In the genomic region with DNA sequence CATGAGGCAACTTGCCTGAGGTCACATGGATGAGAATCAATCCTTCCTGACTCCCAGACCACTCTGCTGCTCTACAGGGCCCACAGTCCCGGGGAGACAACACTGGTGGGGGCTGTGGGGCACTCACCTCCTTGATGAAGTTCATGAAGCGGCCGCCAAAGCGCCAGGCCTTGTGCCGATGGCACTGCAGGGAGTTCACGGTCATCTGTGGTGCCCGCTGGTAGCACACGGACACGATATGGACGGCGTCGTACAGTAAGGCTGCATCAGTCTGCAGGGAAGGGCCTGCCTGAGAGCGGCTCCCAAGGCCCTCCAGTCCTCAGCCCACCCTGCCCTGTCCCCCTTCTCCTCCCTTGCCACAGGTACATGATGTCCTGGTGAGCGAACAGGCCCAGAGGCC, we compare ENCODE assay signal across 2 cellular contexts.
A peak's percentile ranks its signal among the peaks of the same experiment; 100 is the strongest.
TF ChIP-seq lines count a peak whose summit lies in the region.

No MANE protein-coding gene starts in this region.

TF ChIP-seq in WTC11, 78 proteins besides CTCF, POLR2A, EP300 and RAD21:
- TF ChIP-seq, protein P1, sequence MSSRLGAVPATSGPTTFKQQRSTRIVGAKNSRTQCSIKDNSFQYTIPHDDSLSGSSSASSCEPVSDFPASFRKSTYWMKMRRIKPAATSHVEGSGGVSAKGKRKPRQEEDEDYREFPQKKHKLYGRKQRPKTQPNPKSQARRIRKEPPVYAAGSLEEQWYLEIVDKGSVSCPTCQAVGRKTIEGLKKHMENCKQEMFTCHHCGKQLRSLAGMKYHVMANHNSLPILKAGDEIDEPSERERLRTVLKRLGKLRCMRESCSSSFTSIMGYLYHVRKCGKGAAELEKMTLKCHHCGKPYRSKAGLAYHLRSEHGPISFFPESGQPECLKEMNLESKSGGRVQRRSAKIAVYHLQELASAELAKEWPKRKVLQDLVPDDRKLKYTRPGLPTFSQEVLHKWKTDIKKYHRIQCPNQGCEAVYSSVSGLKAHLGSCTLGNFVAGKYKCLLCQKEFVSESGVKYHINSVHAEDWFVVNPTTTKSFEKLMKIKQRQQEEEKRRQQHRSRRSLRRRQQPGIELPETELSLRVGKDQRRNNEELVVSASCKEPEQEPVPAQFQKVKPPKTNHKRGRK (CRISPR knock-in tag; IDR thresholded peaks at IDR 0.05; ENCODE audit: borderline replicate concordance): no peak
- TF ChIP-seq ZNF121 (CRISPR knock-in tag; IDR thresholded peaks at IDR 0.05) (no peak), ZNF396 (CRISPR knock-in tag; IDR thresholded peaks at IDR 0.05; ENCODE audit: borderline replicate concordance) (no peak), FOXP1 (CRISPR knock-in tag; IDR thresholded peaks at IDR 0.05; ENCODE audit: borderline replicate concordance) (0 out of 2 replicates have a peak, but pooled peaks have one; percentile 11)
- TF ChIP-seq, protein P2, sequence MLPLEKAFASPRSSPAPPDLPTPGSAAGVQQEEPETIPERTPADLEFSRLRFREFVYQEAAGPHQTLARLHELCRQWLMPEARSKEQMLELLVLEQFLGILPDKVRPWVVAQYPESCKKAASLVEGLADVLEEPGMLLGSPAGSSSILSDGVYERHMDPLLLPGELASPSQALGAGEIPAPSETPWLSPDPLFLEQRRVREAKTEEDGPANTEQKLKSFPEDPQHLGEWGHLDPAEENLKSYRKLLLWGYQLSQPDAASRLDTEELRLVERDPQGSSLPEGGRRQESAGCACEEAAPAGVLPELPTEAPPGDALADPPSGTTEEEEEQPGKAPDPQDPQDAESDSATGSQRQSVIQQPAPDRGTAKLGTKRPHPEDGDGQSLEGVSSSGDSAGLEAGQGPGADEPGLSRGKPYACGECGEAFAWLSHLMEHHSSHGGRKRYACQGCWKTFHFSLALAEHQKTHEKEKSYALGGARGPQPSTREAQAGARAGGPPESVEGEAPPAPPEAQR (CRISPR knock-in tag; IDR thresholded peaks at IDR 0.05): no peak

TF ChIP-seq in H1, 55 proteins besides CTCF, POLR2A, EP300 and RAD21:
- TF ChIP-seq RBBP5 (IDR thresholded peaks at IDR 0.05; ENCODE audit: borderline replicate concordance, low read depth, low read length): no peak
- TF ChIP-seq CTBP2 (IDR thresholded peaks at IDR 0.05; ENCODE audit: borderline replicate concordance, insufficient read depth, insufficient read length, low read length): no peak
- TF ChIP-seq BCL11A (IDR thresholded peaks at IDR 0.05; ENCODE audit: low read depth in 2 of 2, low read length in 2 of 2): no peak
- TF ChIP-seq KDM4A (IDR thresholded peaks at IDR 0.05; ENCODE audit: low read depth, low read length, severe bottlenecking): no peak
- TF ChIP-seq CEBPB (IDR thresholded peaks at IDR 0.05; ENCODE audit: low read depth, low read length): no peak
- TF ChIP-seq, protein P3, sequence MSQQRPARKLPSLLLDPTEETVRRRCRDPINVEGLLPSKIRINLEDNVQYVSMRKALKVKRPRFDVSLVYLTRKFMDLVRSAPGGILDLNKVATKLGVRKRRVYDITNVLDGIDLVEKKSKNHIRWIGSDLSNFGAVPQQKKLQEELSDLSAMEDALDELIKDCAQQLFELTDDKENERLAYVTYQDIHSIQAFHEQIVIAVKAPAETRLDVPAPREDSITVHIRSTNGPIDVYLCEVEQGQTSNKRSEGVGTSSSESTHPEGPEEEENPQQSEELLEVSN (IDR thresholded peaks at IDR 0.05): no peak
- TF ChIP-seq MAFK (IDR thresholded peaks at IDR 0.05; ENCODE audit: low read depth, low read length): no peak
- no peak for TF ChIP-seq EZH2 (IDR thresholded peaks at IDR 0.05; ENCODE audit: low read depth, low read length, severe bottlenecking)
- no peak for TF ChIP-seq RNF2 (IDR thresholded peaks at IDR 0.05; ENCODE audit: borderline replicate concordance, low read depth, low read length, missing control alignments, poor library complexity, severe bottlenecking)
- TF ChIP-seq, protein P4, sequence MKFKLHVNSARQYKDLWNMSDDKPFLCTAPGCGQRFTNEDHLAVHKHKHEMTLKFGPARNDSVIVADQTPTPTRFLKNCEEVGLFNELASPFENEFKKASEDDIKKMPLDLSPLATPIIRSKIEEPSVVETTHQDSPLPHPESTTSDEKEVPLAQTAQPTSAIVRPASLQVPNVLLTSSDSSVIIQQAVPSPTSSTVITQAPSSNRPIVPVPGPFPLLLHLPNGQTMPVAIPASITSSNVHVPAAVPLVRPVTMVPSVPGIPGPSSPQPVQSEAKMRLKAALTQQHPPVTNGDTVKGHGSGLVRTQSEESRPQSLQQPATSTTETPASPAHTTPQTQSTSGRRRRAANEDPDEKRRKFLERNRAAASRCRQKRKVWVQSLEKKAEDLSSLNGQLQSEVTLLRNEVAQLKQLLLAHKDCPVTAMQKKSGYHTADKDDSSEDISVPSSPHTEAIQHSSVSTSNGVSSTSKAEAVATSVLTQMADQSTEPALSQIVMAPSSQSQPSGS (IDR thresholded peaks at IDR 0.05; ENCODE audit: low read length): no peak
- no peak for TF ChIP-seq TAF7 (optimal IDR thresholded peaks at IDR 0.05; ENCODE audit: borderline replicate concordance, low read depth, low read length)
- TF ChIP-seq NANOG (IDR thresholded peaks at IDR 0.05; ENCODE audit: insufficient read depth, low read depth, low read length, poor library complexity, severe bottlenecking): no peak
- TF ChIP-seq TEAD4 (IDR thresholded peaks at IDR 0.05; ENCODE audit: low read depth, low read length): no peak
- TF ChIP-seq EGR1 (IDR thresholded peaks at IDR 0.05; ENCODE audit: borderline replicate concordance, low read depth, low read length): no peak
- no peak for TF ChIP-seq SP2 (IDR thresholded peaks at IDR 0.05; ENCODE audit: low read length)
